In genomic region chr12:57750561-57751431, GRCh38 we compare ENCODE assay signal across 8 cellular contexts. TPM values are rescaled to one million over a fixed set of nuclear protein-coding genes. Genes with fewer than 3 reads are reported as not detected.
DNase-seq lines count a peak whose midpoint lies in the region; ATAC-seq, FAIRE-seq and TF ChIP-seq lines count a peak whose summit lies in the region.

No MANE protein-coding gene starts in this region.

- no peak for TF ChIP-seq EP300 in suprapubic skin (IDR thresholded peaks at IDR 0.05)

- ATAC-seq in activated CD8-positive, alpha-beta memory T cell treated with anti-CD3 and anti-CD28 coated beads, Interleukin-2, amount 10 ng/mL, durations not matched to agents 7 days and 5 days, result no peak
- ATAC-seq in activated naive CD8-positive, alpha-beta T cell treated with anti-CD3 and anti-CD28 coated beads, Interleukin-2, amount 10 ng/mL, durations not matched to agents 7 days and 5 days (ENCODE audit: low read depth), result no peak

- no peak for DNase-seq in activated CD8-positive, alpha-beta memory T cell treated with anti-CD3 and anti-CD28 coated beads, Interleukin-2, amount 10 ng/mL, durations not matched to agents 7 days and 5 days
- no peak for DNase-seq in activated CD8-positive, alpha-beta memory T cell treated with anti-CD3 and anti-CD28 coated beads, Interleukin-2, amount 50 U/mL, for 4 hours
- no peak for DNase-seq in activated naive CD8-positive, alpha-beta T cell treated with anti-CD3 and anti-CD28 coated beads, Interleukin-2, amount 10 ng/mL, durations not matched to agents 7 days and 5 days
- no peak for DNase-seq in keratinocyte (ENCODE audit: low read depth, low spot score)
- DNase-seq in suprapubic skin (ENCODE audit: low spot score in 2 of 2), result no peak
- no peak for DNase-seq in iPS-NIHi11 (ENCODE audit: low spot score)
- no peak for DNase-seq in SW 1271 (lab: John Stamatoyannopoulos, UW)
- DNase-seq in middle frontal gyrus (ENCODE audit: extremely low spot score, low spot score), result no peak

- H3K27ac Mint-ChIP-seq in activated CD8-positive, alpha-beta memory T cell treated with anti-CD3 and anti-CD28 coated beads, Interleukin-2, amount 10 ng/mL, durations not matched to agents 7 days and 5 days, result peak overlapping the region; percentile 87
- peak overlapping the region; percentile 83 for H3K27ac Mint-ChIP-seq in activated naive CD8-positive, alpha-beta T cell treated with anti-CD3 and anti-CD28 coated beads, Interleukin-2, amount 10 ng/mL, durations not matched to agents 7 days and 5 days

- H3K4me2 ChIP-seq in keratinocyte (ENCODE audit: control insufficient read depth, extremely low read depth, insufficient read depth, low read depth, low read length), result peak overlapping the region; percentile 99

- peak overlapping the region; percentile 93 for H3K4me3 Mint-ChIP-seq in activated CD8-positive, alpha-beta memory T cell treated with anti-CD3 and anti-CD28 coated beads, Interleukin-2, amount 10 ng/mL, durations not matched to agents 7 days and 5 days
- peak overlapping the region; percentile 93 for H3K4me3 Mint-ChIP-seq in activated naive CD8-positive, alpha-beta T cell treated with anti-CD3 and anti-CD28 coated beads, Interleukin-2, amount 10 ng/mL, durations not matched to agents 7 days and 5 days

- H3K36me3 ChIP-seq in keratinocyte (ENCODE audit: control insufficient read depth in 2 of 2, extremely low read depth in 1 of 2, insufficient read depth in 2 of 2, low read length in 2 of 2) (peaks cover 11 to 26% of the 10 kb centered on the region in 2 experiments), suprapubic skin (peaks cover 33% of the 10 kb centered on the region)

- H3K4me1 ChIP-seq in keratinocyte (ENCODE audit: control insufficient read depth, extremely low read depth, insufficient read depth, low read length) (peaks cover 33% of the 10 kb centered on the region), suprapubic skin (peaks cover 45% of the 10 kb centered on the region)

- peak overlapping the region; percentile 90 for H3K27ac ChIP-seq in keratinocyte (ENCODE audit: control insufficient read depth, insufficient read depth, low read length)
- H3K27ac ChIP-seq in suprapubic skin, result peak overlapping the region; percentile 90

- WGBS in suprapubic skin, result 93% methylated on average over 15 of the region's 15 CpGs

- dilution Hi-C loops in keratinocyte (cut with MboI; ENCODE audit: extremely low pct_ligation_motif_present, low sequenced_read_pairs), result no loop called here

- no peak for TF ChIP-seq CTCF in keratinocyte (optimal IDR thresholded peaks at IDR 0.05 in 1 of 3, IDR thresholded peaks at IDR 0.05 in 1 of 3, conservative IDR thresholded peaks at IDR 0.05 in 1 of 3; ENCODE audit: extremely low read depth in 1 of 3, insufficient read depth in 2 of 3, low read length in 3 of 3)
- TF ChIP-seq CTCF in suprapubic skin (IDR thresholded peaks at IDR 0.05), result no peak

- H3K27me3 ChIP-seq in keratinocyte (ENCODE audit: control insufficient read depth, extremely low read depth, insufficient read depth, low read length), result no peaks in the 10 kb centered on the region
- H3K27me3 ChIP-seq in suprapubic skin, result no peaks in the 10 kb centered on the region

- no peaks in the 10 kb centered on the region for H3K9me3 Mint-ChIP-seq in activated CD8-positive, alpha-beta memory T cell treated with anti-CD3 and anti-CD28 coated beads, Interleukin-2, amount 10 ng/mL, durations not matched to agents 7 days and 5 days (ENCODE audit: low read depth)
- no peaks in the 10 kb centered on the region for H3K9me3 Mint-ChIP-seq in activated naive CD8-positive, alpha-beta T cell treated with anti-CD3 and anti-CD28 coated beads, Interleukin-2, amount 10 ng/mL, durations not matched to agents 7 days and 5 days

- POLR2A ChIA-PET in activated naive CD8-positive, alpha-beta T cell treated with anti-CD3 and anti-CD28 coated beads, Interleukin-2, amount 10 ng/mL, durations not matched to agents 7 days and 5 days (lab: Charles Lee), result interaction anchor here (0.6 kb wide), 1 partner anchor 82 kb away, joined by 3 read pairs; no protein-coding TSS in a partner anchor

- H3K79me2 ChIP-seq in keratinocyte (ENCODE audit: control insufficient read depth, insufficient read depth, low read length), result peaks cover 24% of the 10 kb centered on the region

- FAIRE-seq in keratinocyte (lab: Jason Lieb, UNC), result no peak

- peaks cover 51% of the 10 kb centered on the region for H3K4me1 Mint-ChIP-seq in activated CD8-positive, alpha-beta memory T cell treated with anti-CD3 and anti-CD28 coated beads, Interleukin-2, amount 10 ng/mL, durations not matched to agents 7 days and 5 days
- H3K4me1 Mint-ChIP-seq in activated naive CD8-positive, alpha-beta T cell treated with anti-CD3 and anti-CD28 coated beads, Interleukin-2, amount 10 ng/mL, durations not matched to agents 7 days and 5 days, result peaks cover 41% of the 10 kb centered on the region

- H3K9me1 ChIP-seq in keratinocyte (ENCODE audit: control insufficient read depth, extremely low read depth, insufficient read depth, low read length), result no peaks in the 10 kb centered on the region

- no peak for TF ChIP-seq POLR2A in suprapubic skin (IDR thresholded peaks at IDR 0.05)

- CTCF ChIA-PET in activated CD8-positive, alpha-beta memory T cell treated with anti-CD3 and anti-CD28 coated beads, Interleukin-2, amount 10 ng/mL, durations not matched to agents 7 days and 5 days (lab: Charles Lee), result interaction anchor here (1.4 to 2.4 kb wide), 2 partner anchors 9 kb away, joined by 5 to 8 read pairs; no protein-coding TSS in a partner anchor

- no peaks in the 10 kb centered on the region for H3K9me3 ChIP-seq in keratinocyte (ENCODE audit: control insufficient read depth, low read depth, low read length)
- H3K9me3 ChIP-seq in suprapubic skin, result no peaks in the 10 kb centered on the region

- H4K20me1 ChIP-seq in keratinocyte (ENCODE audit: control insufficient read depth, extremely low read depth, insufficient read depth, low read length), result no peaks in the 10 kb centered on the region

- H3K4me3 ChIP-seq in keratinocyte (ENCODE audit: control insufficient read depth in 2 of 3, extremely low read depth in 1 of 3, insufficient read depth in 2 of 3, low read depth in 1 of 3, low read length in 3 of 3), result peak overlapping the region; percentile 61 to 90 (median 89)
- H3K4me3 ChIP-seq in suprapubic skin, result peak overlapping the region; percentile 71

- H3K27me3 Mint-ChIP-seq in activated CD8-positive, alpha-beta memory T cell treated with anti-CD3 and anti-CD28 coated beads, Interleukin-2, amount 10 ng/mL, durations not matched to agents 7 days and 5 days, result no peaks in the 10 kb centered on the region
- no peaks in the 10 kb centered on the region for H3K27me3 Mint-ChIP-seq in activated naive CD8-positive, alpha-beta T cell treated with anti-CD3 and anti-CD28 coated beads, Interleukin-2, amount 10 ng/mL, durations not matched to agents 7 days and 5 days

- peaks cover 31% of the 10 kb centered on the region for H3K36me3 Mint-ChIP-seq in activated CD8-positive, alpha-beta memory T cell treated with anti-CD3 and anti-CD28 coated beads, Interleukin-2, amount 10 ng/mL, durations not matched to agents 7 days and 5 days
- peaks cover 23% of the 10 kb centered on the region for H3K36me3 Mint-ChIP-seq in activated naive CD8-positive, alpha-beta T cell treated with anti-CD3 and anti-CD28 coated beads, Interleukin-2, amount 10 ng/mL, durations not matched to agents 7 days and 5 days

- no peak overlapping the region for H2AFZ ChIP-seq in keratinocyte (ENCODE audit: control insufficient read depth, low read length)

- peak overlapping the region; percentile 94 for H3K9ac ChIP-seq in keratinocyte (ENCODE audit: control insufficient read depth, extremely low read depth, insufficient read depth, low read length)

RNA-seq across cellular contexts. Expression of gene CDK4, which starts 1.3 kb away (rescaled TPM):
- total RNA-seq in activated CD8-positive, alpha-beta memory T cell treated with anti-CD3 and anti-CD28 coated beads, Interleukin-2, amount 10 ng/mL, durations not matched to agents 7 days and 5 days, result 100 to 1,000 TPM; 127 to 167 TPM
- total RNA-seq in activated naive CD8-positive, alpha-beta T cell treated with anti-CD3 and anti-CD28 coated beads, Interleukin-2, amount 10 ng/mL, durations not matched to agents 7 days and 5 days, result 100 to 1,000 TPM in 1 of 2 experiments, 10 to 100 TPM in 1; 98.4 to 100 TPM
- polyA plus RNA-seq in keratinocyte, result 146 to 176 TPM (median 153 TPM) in 3 replicates
- polyA plus RNA-seq in keratinocyte (2011; ENCODE audit: low read depth), result 45.4 TPM
- 120 and 126 TPM in 2 replicates for polyA plus RNA-seq in keratinocyte (2011; cell fraction: cytosol; rRNA removed)
- polyA plus RNA-seq in keratinocyte (2011; cell fraction: nucleus; rRNA removed), result 61.6 and 74.2 TPM in 2 replicates
- polyA plus RNA-seq in keratinocyte (2012; ENCODE audit: low replicate concordance), result 67.0 and 79.0 TPM in 2 replicates
- 92.1 to 131 TPM (median 124 TPM) in 3 replicates for polyA minus RNA-seq in keratinocyte
- 107 TPM for polyA minus RNA-seq in keratinocyte (2011; cell fraction: cytosol; rRNA and poly(A)+ RNA removed)
- 22.1 and 23.2 TPM in 2 replicates for polyA minus RNA-seq in keratinocyte (2011; cell fraction: nucleus; rRNA and poly(A)+ RNA removed)
- total RNA-seq in suprapubic skin, result 10 to 100 TPM; 35.7 to 82.3 (median 47.0) TPM

RNA-seq across cellular contexts. Expression of gene MARCHF9, which starts 4.1 kb away (rescaled TPM):
- total RNA-seq in activated CD8-positive, alpha-beta memory T cell treated with anti-CD3 and anti-CD28 coated beads, Interleukin-2, amount 10 ng/mL, durations not matched to agents 7 days and 5 days, result 10 to 100 TPM; 21.0 to 24.9 TPM
- total RNA-seq in activated naive CD8-positive, alpha-beta T cell treated with anti-CD3 and anti-CD28 coated beads, Interleukin-2, amount 10 ng/mL, durations not matched to agents 7 days and 5 days, result 10 to 100 TPM; 37.1 to 38.3 TPM
- polyA plus RNA-seq in keratinocyte, result 10.9 to 17.0 TPM (median 12.4 TPM) in 3 replicates
- polyA plus RNA-seq in keratinocyte (2011; ENCODE audit: low read depth), result 4.9 TPM
- polyA plus RNA-seq in keratinocyte (2011; cell fraction: cytosol; rRNA removed), result 9.6 and 13.5 TPM in 2 replicates
- 16.9 and 17.9 TPM in 2 replicates for polyA plus RNA-seq in keratinocyte (2011; cell fraction: nucleus; rRNA removed)
- 13.6 and 14.4 TPM in 2 replicates for polyA plus RNA-seq in keratinocyte (2012; ENCODE audit: low replicate concordance)
- polyA minus RNA-seq in keratinocyte, result 13.7 to 27.7 TPM (median 18.3 TPM) in 3 replicates
- polyA minus RNA-seq in keratinocyte (2011; cell fraction: cytosol; rRNA and poly(A)+ RNA removed), result 20.9 TPM
- polyA minus RNA-seq in keratinocyte (2011; cell fraction: nucleus; rRNA and poly(A)+ RNA removed), result 4.5 and 8.8 TPM in 2 replicates
- 10 to 100 TPM; 10.2 to 26.6 (median 13.1) TPM for total RNA-seq in suprapubic skin

RNA-seq across cellular contexts. Expression of gene TSPAN31, which starts 6.0 kb away (rescaled TPM):
- 10 to 100 TPM in 1 of 2 experiments, 1 to 10 TPM in 1; 10.0 to 19.4 TPM for total RNA-seq in activated CD8-positive, alpha-beta memory T cell treated with anti-CD3 and anti-CD28 coated beads, Interleukin-2, amount 10 ng/mL, durations not matched to agents 7 days and 5 days
- 10 to 100 TPM; 19.6 to 23.2 TPM for total RNA-seq in activated naive CD8-positive, alpha-beta T cell treated with anti-CD3 and anti-CD28 coated beads, Interleukin-2, amount 10 ng/mL, durations not matched to agents 7 days and 5 days
- 37.4 to 47.7 TPM (median 40.6 TPM) in 3 replicates for polyA plus RNA-seq in keratinocyte
- 11.4 TPM for polyA plus RNA-seq in keratinocyte (2011; ENCODE audit: low read depth)
- polyA plus RNA-seq in keratinocyte (2011; cell fraction: cytosol; rRNA removed), result 20.6 and 30.6 TPM in 2 replicates
- 24.7 and 38.6 TPM in 2 replicates for polyA plus RNA-seq in keratinocyte (2011; cell fraction: nucleus; rRNA removed)
- polyA plus RNA-seq in keratinocyte (2012; ENCODE audit: low replicate concordance), result 29.2 and 34.1 TPM in 2 replicates
- polyA minus RNA-seq in keratinocyte, result 31.7 to 47.4 TPM (median 40.0 TPM) in 3 replicates
- polyA minus RNA-seq in keratinocyte (2011; cell fraction: cytosol; rRNA and poly(A)+ RNA removed), result 26.3 TPM
- 14.8 and 23.6 TPM in 2 replicates for polyA minus RNA-seq in keratinocyte (2011; cell fraction: nucleus; rRNA and poly(A)+ RNA removed)
- total RNA-seq in suprapubic skin, result 10 to 100 TPM; 29.8 to 54.7 (median 36.8) TPM

RNA-seq across cellular contexts. Expression of gene AGAP2, which starts 12.3 kb away (rescaled TPM):
- total RNA-seq in activated CD8-positive, alpha-beta memory T cell treated with anti-CD3 and anti-CD28 coated beads, Interleukin-2, amount 10 ng/mL, durations not matched to agents 7 days and 5 days, result 10 to 100 TPM; 70.7 to 72.7 TPM
- total RNA-seq in activated naive CD8-positive, alpha-beta T cell treated with anti-CD3 and anti-CD28 coated beads, Interleukin-2, amount 10 ng/mL, durations not matched to agents 7 days and 5 days, result 10 to 100 TPM; 68.3 to 71.6 TPM
- 0.13 to 0.18 TPM (median 0.15 TPM) in 3 replicates for polyA plus RNA-seq in keratinocyte
- polyA plus RNA-seq in keratinocyte (2011; ENCODE audit: low read depth), result not detected
- polyA plus RNA-seq in keratinocyte (2011; cell fraction: cytosol; rRNA removed), result 0.14 and 0.29 TPM in 2 replicates
- 0.14 and 0.28 TPM in 2 replicates for polyA plus RNA-seq in keratinocyte (2011; cell fraction: nucleus; rRNA removed)
- polyA plus RNA-seq in keratinocyte (2012; ENCODE audit: low replicate concordance), result 0.10 and 0.32 TPM in 2 replicates
- polyA minus RNA-seq in keratinocyte, result 0.07 to 0.59 TPM (median 0.42 TPM) in 3 replicates
- polyA minus RNA-seq in keratinocyte (2011; cell fraction: cytosol; rRNA and poly(A)+ RNA removed), result not detected
- polyA minus RNA-seq in keratinocyte (2011; cell fraction: nucleus; rRNA and poly(A)+ RNA removed), result 0.16 and 0.53 TPM in 2 replicates
- total RNA-seq in suprapubic skin, result 1 to 10 TPM in 3 of 4 donors, under 1 TPM in 1; 0.45 to 1.4 (median 1.3) TPM

RNA-seq across cellular contexts. Expression of gene CYP27B1, which starts 16.1 kb away (rescaled TPM):
- total RNA-seq in activated CD8-positive, alpha-beta memory T cell treated with anti-CD3 and anti-CD28 coated beads, Interleukin-2, amount 10 ng/mL, durations not matched to agents 7 days and 5 days, result 1 to 10 TPM; 4.5 to 5.4 TPM
- 1 to 10 TPM; 2.4 to 2.6 TPM for total RNA-seq in activated naive CD8-positive, alpha-beta T cell treated with anti-CD3 and anti-CD28 coated beads, Interleukin-2, amount 10 ng/mL, durations not matched to agents 7 days and 5 days
- polyA plus RNA-seq in keratinocyte, result 19.0 to 40.5 TPM (median 33.6 TPM) in 3 replicates
- 2.2 TPM for polyA plus RNA-seq in keratinocyte (2011; ENCODE audit: low read depth)
- 19.7 and 19.8 TPM in 2 replicates for polyA plus RNA-seq in keratinocyte (2011; cell fraction: cytosol; rRNA removed)
- polyA plus RNA-seq in keratinocyte (2011; cell fraction: nucleus; rRNA removed), result 43.4 and 50.3 TPM in 2 replicates
- polyA plus RNA-seq in keratinocyte (2012; ENCODE audit: low replicate concordance), result 5.4 and 33.7 TPM in 2 replicates
- 14.0 to 33.1 TPM (median 26.7 TPM) in 3 replicates for polyA minus RNA-seq in keratinocyte
- 30.1 TPM for polyA minus RNA-seq in keratinocyte (2011; cell fraction: cytosol; rRNA and poly(A)+ RNA removed)
- polyA minus RNA-seq in keratinocyte (2011; cell fraction: nucleus; rRNA and poly(A)+ RNA removed), result 13.7 and 14.6 TPM in 2 replicates
- 1 to 10 TPM; 1.2 to 4.1 (median 2.0) TPM for total RNA-seq in suprapubic skin
